1 cellular context compared by ENCODE assay signal in genomic region chr21:17610862-17611261, GRCh38.
TF ChIP-seq lines count a peak whose summit lies in the region.

No MANE protein-coding gene starts in this region.

TF ChIP-seq in H1, 55 proteins besides CTCF, POLR2A, EP300 and RAD21 (continued from another document):
- TF ChIP-seq, protein P1, sequence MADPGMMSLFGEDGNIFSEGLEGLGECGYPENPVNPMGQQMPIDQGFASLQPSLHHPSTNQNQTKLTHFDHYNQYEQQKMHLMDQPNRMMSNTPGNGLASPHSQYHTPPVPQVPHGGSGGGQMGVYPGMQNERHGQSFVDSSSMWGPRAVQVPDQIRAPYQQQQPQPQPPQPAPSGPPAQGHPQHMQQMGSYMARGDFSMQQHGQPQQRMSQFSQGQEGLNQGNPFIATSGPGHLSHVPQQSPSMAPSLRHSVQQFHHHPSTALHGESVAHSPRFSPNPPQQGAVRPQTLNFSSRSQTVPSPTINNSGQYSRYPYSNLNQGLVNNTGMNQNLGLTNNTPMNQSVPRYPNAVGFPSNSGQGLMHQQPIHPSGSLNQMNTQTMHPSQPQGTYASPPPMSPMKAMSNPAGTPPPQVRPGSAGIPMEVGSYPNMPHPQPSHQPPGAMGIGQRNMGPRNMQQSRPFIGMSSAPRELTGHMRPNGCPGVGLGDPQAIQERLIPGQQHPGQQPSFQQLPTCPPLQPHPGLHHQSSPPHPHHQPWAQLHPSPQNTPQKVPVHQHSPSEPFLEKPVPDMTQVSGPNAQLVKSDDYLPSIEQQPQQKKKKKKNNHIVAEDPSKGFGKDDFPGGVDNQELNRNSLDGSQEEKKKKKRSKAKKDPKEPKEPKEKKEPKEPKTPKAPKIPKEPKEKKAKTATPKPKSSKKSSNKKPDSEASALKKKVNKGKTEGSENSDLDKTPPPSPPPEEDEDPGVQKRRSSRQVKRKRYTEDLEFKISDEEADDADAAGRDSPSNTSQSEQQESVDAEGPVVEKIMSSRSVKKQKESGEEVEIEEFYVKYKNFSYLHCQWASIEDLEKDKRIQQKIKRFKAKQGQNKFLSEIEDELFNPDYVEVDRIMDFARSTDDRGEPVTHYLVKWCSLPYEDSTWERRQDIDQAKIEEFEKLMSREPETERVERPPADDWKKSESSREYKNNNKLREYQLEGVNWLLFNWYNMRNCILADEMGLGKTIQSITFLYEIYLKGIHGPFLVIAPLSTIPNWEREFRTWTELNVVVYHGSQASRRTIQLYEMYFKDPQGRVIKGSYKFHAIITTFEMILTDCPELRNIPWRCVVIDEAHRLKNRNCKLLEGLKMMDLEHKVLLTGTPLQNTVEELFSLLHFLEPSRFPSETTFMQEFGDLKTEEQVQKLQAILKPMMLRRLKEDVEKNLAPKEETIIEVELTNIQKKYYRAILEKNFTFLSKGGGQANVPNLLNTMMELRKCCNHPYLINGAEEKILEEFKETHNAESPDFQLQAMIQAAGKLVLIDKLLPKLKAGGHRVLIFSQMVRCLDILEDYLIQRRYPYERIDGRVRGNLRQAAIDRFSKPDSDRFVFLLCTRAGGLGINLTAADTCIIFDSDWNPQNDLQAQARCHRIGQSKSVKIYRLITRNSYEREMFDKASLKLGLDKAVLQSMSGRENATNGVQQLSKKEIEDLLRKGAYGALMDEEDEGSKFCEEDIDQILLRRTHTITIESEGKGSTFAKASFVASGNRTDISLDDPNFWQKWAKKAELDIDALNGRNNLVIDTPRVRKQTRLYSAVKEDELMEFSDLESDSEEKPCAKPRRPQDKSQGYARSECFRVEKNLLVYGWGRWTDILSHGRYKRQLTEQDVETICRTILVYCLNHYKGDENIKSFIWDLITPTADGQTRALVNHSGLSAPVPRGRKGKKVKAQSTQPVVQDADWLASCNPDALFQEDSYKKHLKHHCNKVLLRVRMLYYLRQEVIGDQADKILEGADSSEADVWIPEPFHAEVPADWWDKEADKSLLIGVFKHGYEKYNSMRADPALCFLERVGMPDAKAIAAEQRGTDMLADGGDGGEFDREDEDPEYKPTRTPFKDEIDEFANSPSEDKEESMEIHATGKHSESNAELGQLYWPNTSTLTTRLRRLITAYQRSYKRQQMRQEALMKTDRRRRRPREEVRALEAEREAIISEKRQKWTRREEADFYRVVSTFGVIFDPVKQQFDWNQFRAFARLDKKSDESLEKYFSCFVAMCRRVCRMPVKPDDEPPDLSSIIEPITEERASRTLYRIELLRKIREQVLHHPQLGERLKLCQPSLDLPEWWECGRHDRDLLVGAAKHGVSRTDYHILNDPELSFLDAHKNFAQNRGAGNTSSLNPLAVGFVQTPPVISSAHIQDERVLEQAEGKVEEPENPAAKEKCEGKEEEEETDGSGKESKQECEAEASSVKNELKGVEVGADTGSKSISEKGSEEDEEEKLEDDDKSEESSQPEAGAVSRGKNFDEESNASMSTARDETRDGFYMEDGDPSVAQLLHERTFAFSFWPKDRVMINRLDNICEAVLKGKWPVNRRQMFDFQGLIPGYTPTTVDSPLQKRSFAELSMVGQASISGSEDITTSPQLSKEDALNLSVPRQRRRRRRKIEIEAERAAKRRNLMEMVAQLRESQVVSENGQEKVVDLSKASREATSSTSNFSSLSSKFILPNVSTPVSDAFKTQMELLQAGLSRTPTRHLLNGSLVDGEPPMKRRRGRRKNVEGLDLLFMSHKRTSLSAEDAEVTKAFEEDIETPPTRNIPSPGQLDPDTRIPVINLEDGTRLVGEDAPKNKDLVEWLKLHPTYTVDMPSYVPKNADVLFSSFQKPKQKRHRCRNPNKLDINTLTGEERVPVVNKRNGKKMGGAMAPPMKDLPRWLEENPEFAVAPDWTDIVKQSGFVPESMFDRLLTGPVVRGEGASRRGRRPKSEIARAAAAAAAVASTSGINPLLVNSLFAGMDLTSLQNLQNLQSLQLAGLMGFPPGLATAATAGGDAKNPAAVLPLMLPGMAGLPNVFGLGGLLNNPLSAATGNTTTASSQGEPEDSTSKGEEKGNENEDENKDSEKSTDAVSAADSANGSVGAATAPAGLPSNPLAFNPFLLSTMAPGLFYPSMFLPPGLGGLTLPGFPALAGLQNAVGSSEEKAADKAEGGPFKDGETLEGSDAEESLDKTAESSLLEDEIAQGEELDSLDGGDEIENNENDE (IDR thresholded peaks at IDR 0.05; ENCODE audit: insufficient replicate concordance, low read length), result no peak
- TF ChIP-seq CHD1 (IDR thresholded peaks at IDR 0.05; ENCODE audit: low read depth, low read length), result no peak
- TF ChIP-seq POU5F1 (IDR thresholded peaks at IDR 0.05; ENCODE audit: low read depth, low read length), result no peak
- no peak for TF ChIP-seq POLR2AphosphoS5 (IDR thresholded peaks at IDR 0.05; ENCODE audit: low read depth, low read length)
